In genomic region chr3:47034868-47035489, GRCh38 we compare ENCODE assay signal across 15 cellular contexts. TPM values are rescaled to one million over a fixed set of nuclear protein-coding genes. Genes with fewer than 3 reads are reported as not detected.
DNase-seq lines count a peak whose midpoint lies in the region; ATAC-seq and TF ChIP-seq lines count a peak whose summit lies in the region.
"Had no signal": no experiment of that assay in that cellular context is flagged by ENCODE, and none has a peak within 500 bp of the region (broad histone marks: within the 10 kb centered on the region; RNA-seq: fewer than 3 reads in every experiment).

No MANE protein-coding gene starts in this region.

- peak overlapping the region; percentile 33 to 65 (median 59) for H3K27ac Mint-ChIP-seq in CD4-positive, CD25-positive, alpha-beta regulatory T cell

- intact Hi-C loops in IMR-90 (cut with micrococcal nuclease): loop anchor here (1.0 to 5.0 kb wide), 3 partner anchors 42 to 282 kb away; no protein-coding TSS in a partner anchor

- POLR2A ChIA-PET in IMR-90 (lab: Charles Lee; ENCODE audit: unreplicated experiment): no interaction called here

- no peak overlapping the region for H3K4ac ChIP-seq in IMR-90 (ENCODE audit: low read depth, low read length)

- H3K27ac ChIP-seq in CD4-positive, CD25-positive, alpha-beta regulatory T cell (ENCODE audit: insufficient read depth, low read length, poor library complexity, severe bottlenecking): no peak overlapping the region
- H3K27ac ChIP-seq in IMR-90 (ENCODE audit: insufficient read depth, low read length) (no peak overlapping the region), caudate nucleus (ENCODE audit: low read depth, low read length) (peak overlapping the region; percentile 36), gastroesophageal sphincter (no peak overlapping the region)
- H3K27ac ChIP-seq: GM23248, parathyroid adenoma, SJSA1 had no signal

- H3K9me3 ChIP-seq in CD4-positive, CD25-positive, alpha-beta regulatory T cell (ENCODE audit: control insufficient read depth in 2 of 2, low read length in 2 of 2): no peaks in the 10 kb centered on the region
- H3K9me3 ChIP-seq in IMR-90 (ENCODE audit: control insufficient read depth, insufficient read depth, low read length) (no peaks in the 10 kb centered on the region), gastroesophageal sphincter (no peaks in the 10 kb centered on the region)
- H3K9me3 ChIP-seq: BE2C, SJSA1, spleen had no signal

- H3K36me3 Mint-ChIP-seq in CD4-positive, CD25-positive, alpha-beta regulatory T cell: peaks cover 35% of the 10 kb centered on the region

- TF ChIP-seq CTCF in IMR-90 (conservative IDR thresholded peaks at IDR 0.05; ENCODE audit: low read depth, low read length) (no peak), gastroesophageal sphincter (IDR thresholded peaks at IDR 0.05) (no peak)

- H3K9me3 Mint-ChIP-seq in CD4-positive, CD25-positive, alpha-beta regulatory T cell: peaks cover 0 to 4% (median 0%) of the 10 kb centered on the region in 7 donors

- in situ Hi-C loops in IMR-90 (cut with MboI; ENCODE audit: low sequenced_read_pairs): no loop called here

- no peak overlapping the region for H2BK120ac ChIP-seq in IMR-90 (ENCODE audit: low read depth, low read length)

- H3K4me3 ChIP-seq in CD4-positive, CD25-positive, alpha-beta regulatory T cell (ENCODE audit: low read depth, low read length): no peak overlapping the region
- H3K4me3 ChIP-seq in IMR-90 (ENCODE audit: insufficient read depth, low read depth, low read length) (no peak overlapping the region), gastroesophageal sphincter (no peak overlapping the region)
- H3K4me3 ChIP-seq: GM23248, SJSA1, spleen had no signal

- no peak for TF ChIP-seq EP300 in gastroesophageal sphincter (IDR thresholded peaks at IDR 0.05)

- H4K20me1 ChIP-seq in IMR-90 (ENCODE audit: insufficient read depth, low read length): peaks cover 30% of the 10 kb centered on the region

- no peak for TF ChIP-seq RAD21 in IMR-90 (IDR thresholded peaks at IDR 0.05; ENCODE audit: low read length)

- no peak for TF ChIP-seq POLR2A in IMR-90 (IDR thresholded peaks at IDR 0.05; ENCODE audit: low read depth, low read length)
- TF ChIP-seq POLR2A in gastroesophageal sphincter (IDR thresholded peaks at IDR 0.05): no peak

- no peak overlapping the region for H2BK20ac ChIP-seq in IMR-90 (ENCODE audit: low read depth, low read length)

- H3K4me1 Mint-ChIP-seq in CD4-positive, CD25-positive, alpha-beta regulatory T cell: peaks cover 30 to 53% (median 36%) of the 10 kb centered on the region in 4 donors

- peaks cover 25% of the 10 kb centered on the region for H3K4me1 ChIP-seq in CD4-positive, CD25-positive, alpha-beta regulatory T cell (ENCODE audit: control insufficient read depth, insufficient read depth, low read length, poor library complexity, severe bottlenecking)
- H3K4me1 ChIP-seq in IMR-90 (ENCODE audit: control insufficient read depth, insufficient read depth, low read length) (peaks cover 8% of the 10 kb centered on the region), gastroesophageal sphincter (peaks cover 0 to 37% (median 0%) of the 10 kb centered on the region in 3 donors)
- H3K4me1 ChIP-seq: BE2C had no signal

- no peaks in the 10 kb centered on the region for H3K27me3 ChIP-seq in CD4-positive, CD25-positive, alpha-beta regulatory T cell (ENCODE audit: control insufficient read depth, insufficient read depth, low read length)
- H3K27me3 ChIP-seq in IMR-90 (ENCODE audit: control insufficient read depth, insufficient read depth, low read length) (no peaks in the 10 kb centered on the region), gastroesophageal sphincter (no peaks in the 10 kb centered on the region)
- H3K27me3 ChIP-seq: BE2C, SJSA1, spleen had no signal

- H3K9me1 ChIP-seq in IMR-90 (ENCODE audit: insufficient read depth, low read length): peaks cover 8% of the 10 kb centered on the region

- H2AK5ac ChIP-seq in IMR-90 (ENCODE audit: low read depth, low read length): no peak overlapping the region

- no TSS peak for BruUV-seq in IMR-90 (replicated peaks; lab: Mats Ljungman, UMichigan)

- no peak overlapping the region for H3K56ac ChIP-seq in IMR-90 (ENCODE audit: extremely low read depth, insufficient read depth, low read length)

- no peak overlapping the region for H3K4me2 ChIP-seq in IMR-90 (ENCODE audit: low read depth, low read length)

- ATAC-seq in CD4-positive, CD25-positive, alpha-beta regulatory T cell (ENCODE audit: low read depth in 2 of 2): no peak
- ATAC-seq in IMR-90 (ENCODE audit: low read depth) (no peak; the same call in none of the 2 replicates), gastroesophageal sphincter (no peak), HG03342 (IDR thresholded peaks at IDR 0.05; ENCODE audit: unreplicated experiment) (no peak), GM18520 (IDR thresholded peaks at IDR 0.05; ENCODE audit: unreplicated experiment) (no peak)
- ATAC-seq: stimulated activated naive CD8-positive, alpha-beta T cell treated with anti-CD3 and anti-CD28 coated beads, Interleukin-15, Interleukin-2, amounts not matched to agents 100 U/mL and 50 U/mL, for 24 hours had no signal

- no peak overlapping the region for H2AK9ac ChIP-seq in IMR-90 (replicated peaks; ENCODE audit: low read depth, low read length, poor library complexity)

- no peak overlapping the region for H4K5ac ChIP-seq in IMR-90 (ENCODE audit: low read depth, low read length)

- no peak overlapping the region for H3K14ac ChIP-seq in IMR-90 (replicated peaks; ENCODE audit: low read depth, low read length)

- H3K23ac ChIP-seq in IMR-90 (ENCODE audit: low read depth, low read length): 0 out of 2 replicates have a peak overlapping the region, but pooled peaks have one; percentile 7

- H3K36me3 ChIP-seq in CD4-positive, CD25-positive, alpha-beta regulatory T cell (ENCODE audit: control insufficient read depth, insufficient read depth, low read length): peaks cover 42% of the 10 kb centered on the region
- H3K36me3 ChIP-seq in IMR-90 (ENCODE audit: control insufficient read depth, insufficient read depth, low read length): peaks cover 26% of the 10 kb centered on the region
- peaks cover 0 to 76% of the 10 kb centered on the region in 2 donors for H3K36me3 ChIP-seq in gastroesophageal sphincter

- peak overlapping the region in 1 of 4 donors; percentile 11 for H3K4me3 Mint-ChIP-seq in CD4-positive, CD25-positive, alpha-beta regulatory T cell

- 100% methylated on average over 1 of the region's 2 CpGs; no CpG with 5 or more reads in 1 of the 2 experiments for whole genome bisulfite sequencing in IMR-90 (ENCODE audit: extremely low coverage in 2 of 2, insufficient read length in 1 of 2), 2 experiments
- WGBS in gastroesophageal sphincter (ENCODE audit: low coverage in 1 of 2), 2 donors: 50 to 100% methylated on average over 1 to 2 of the region's 2 CpGs

- no peak overlapping the region for H2AFZ ChIP-seq in IMR-90 (replicated peaks; ENCODE audit: low read length, poor library complexity)
- H2AFZ ChIP-seq: GM23248, parathyroid adenoma had no signal

- no peaks in the 10 kb centered on the region for H3K27me3 Mint-ChIP-seq in CD4-positive, CD25-positive, alpha-beta regulatory T cell

- CTCF ChIA-PET in IMR-90 (lab: Yijun Ruan, JAX): interaction anchor here (0.6 to 0.9 kb wide), 2 partner anchors 12 to 172 kb away, joined by 3 to 5 read pairs; no protein-coding TSS in a partner anchor

- no peak overlapping the region for H2BK5ac ChIP-seq in IMR-90 (ENCODE audit: low read depth, low read length, poor library complexity, severe bottlenecking)

- DNase-seq in CD4-positive, CD25-positive, alpha-beta regulatory T cell: no peak
- no peak for DNase-seq in IMR-90
- peak in 4 of 61 donors; percentile 6 to 14 (median 8) for DNase-seq in caudate nucleus (lab: John Stamatoyannopoulos, UW)
- DNase-seq in pons (ENCODE audit: low spot score): peak; percentile 88
- DNase-seq: activated CD8-positive, alpha-beta memory T cell treated with anti-CD3 and anti-CD28 coated beads for 24 hours; BE2C; GM23248; NCI-H1436 treated with DMSO at 0.1 percent for 48 hours; spleen; stimulated activated naive CD8-positive, alpha-beta T cell treated with anti-CD3 and anti-CD28 coated beads, Interleukin-15, Interleukin-2, amounts not matched to agents 100 U/mL and 50 U/mL, for 24 hours had no signal

- H4K8ac ChIP-seq in IMR-90 (ENCODE audit: low read depth in 2 of 2, low read length in 2 of 2): no peak overlapping the region

- no peak overlapping the region for H4K91ac ChIP-seq in IMR-90 (ENCODE audit: insufficient read depth, low read depth, low read length)

- H3K79me1 ChIP-seq in IMR-90 (ENCODE audit: low read depth in 1 of 2, low read length in 2 of 2): peaks cover 20 to 42% of the 10 kb centered on the region in 2 experiments

- H3K18ac ChIP-seq in IMR-90 (ENCODE audit: low read depth, low read length): no peak overlapping the region

- dilution Hi-C loops in IMR-90 (cut with HindIII; ENCODE audit: low sequenced_read_pairs, unreplicated experiment): no loop called here

- H2BK15ac ChIP-seq in IMR-90 (ENCODE audit: low read depth, low read length): no peak overlapping the region

- no peak overlapping the region for H3K9ac ChIP-seq in IMR-90 (ENCODE audit: low read depth, low read length)
- H3K9ac ChIP-seq: GM23248, parathyroid adenoma had no signal

TF ChIP-seq in IMR-90, 13 proteins besides CTCF, POLR2A, EP300 and RAD21 (continues in another document):
- TF ChIP-seq CEBPB (IDR thresholded peaks at IDR 0.05; ENCODE audit: low read depth, low read length): no peak
- no peak for TF ChIP-seq MXI1 (IDR thresholded peaks at IDR 0.05; ENCODE audit: borderline replicate concordance, low read depth, low read length)
- no peak for TF ChIP-seq FOS (IDR thresholded peaks at IDR 0.05; ENCODE audit: low read depth, low read length)

RNA-seq across cellular contexts. Expression of gene NBEAL2, which starts 55.5 kb away (rescaled TPM):
- total RNA-seq in CD4-positive, CD25-positive, alpha-beta regulatory T cell: 429 TPM
- polyA plus RNA-seq in CD4-positive, CD25-positive, alpha-beta regulatory T cell: 10 to 100 TPM in 2 of 4 donors, 1 to 10 TPM in 2; 4.7 to 13.5 (median 8.6) TPM
- total RNA-seq in IMR-90 (2012; rRNA removed) (2.2 TPM in 2 replicates), gastroesophageal sphincter (10 to 100 TPM; 12.3 to 23.2 (median 20.4) TPM)
- polyA plus RNA-seq in IMR-90 (2012; rRNA removed): 11.7 and 12.5 TPM in 2 replicates
- polyA plus RNA-seq in IMR-90 (2012; cell fraction: cytosol; rRNA removed): 5.6 and 8.2 TPM in 2 replicates
- polyA plus RNA-seq in IMR-90 (2012; cell fraction: nucleus; rRNA removed; ENCODE audit: low replicate concordance): 80.3 and 267 TPM in 2 replicates

RNA-seq across cellular contexts. Expression of gene CCDC12, which starts 58.4 kb away (rescaled TPM):
- 71.8 TPM for total RNA-seq in CD4-positive, CD25-positive, alpha-beta regulatory T cell
- 100 to 1,000 TPM in 3 of 4 donors, 10 to 100 TPM in 1; 90.4 to 116 (median 106) TPM for polyA plus RNA-seq in CD4-positive, CD25-positive, alpha-beta regulatory T cell
- total RNA-seq in IMR-90 (2012; rRNA removed) (15.2 and 21.7 TPM in 2 replicates), gastroesophageal sphincter (10 to 100 TPM; 14.3 to 52.2 (median 42.0) TPM)
- 35.1 and 41.7 TPM in 2 replicates for polyA plus RNA-seq in IMR-90 (2012; rRNA removed)
- polyA plus RNA-seq in IMR-90 (2012; cell fraction: cytosol; rRNA removed): 43.9 and 71.8 TPM in 2 replicates
- polyA plus RNA-seq in IMR-90 (2012; cell fraction: nucleus; rRNA removed; ENCODE audit: low replicate concordance): 52.4 and 55.2 TPM in 2 replicates

Comparison
In these comparisons a context has a peak if more than half of its experiments do, and no peak if none do; other contexts are left out.
1. RNA of gene NBEAL2, which starts 55.5 kb away (total RNA-seq): 429 TPM in CD4-positive, CD25-positive, alpha-beta regulatory T cell (single experiment); 12.3 to 23.2 TPM in gastroesophageal sphincter and 2.2 TPM in IMR-90; every median in the first group is over 10 times any median in the second.